Comparison of ENCODE assay signal across 9 cellular contexts in genomic region chr2:16940214-16940613, GRCh38.
"Had no signal": no experiment of that assay in that cellular context is flagged by ENCODE, and none has a peak within 500 bp of the region (broad histone marks: within the 10 kb centered on the region; RNA-seq: fewer than 3 reads in every experiment).

No MANE protein-coding gene starts in this region.

- FAIRE-seq: HTR-8/SVneo, K562 had no signal

- H2AFZ ChIP-seq: GM23248 had no signal

- H3K4me3 Mint-ChIP-seq: HFFc6 had no signal

- H3K27ac ChIP-seq: GM23248 had no signal

- H3K36me3 ChIP-seq: HAP-1 had no signal

- ATAC-seq: HCT116, K562 had no signal

- H3K9ac ChIP-seq: GM23248 had no signal

- H3K4me3 ChIP-seq: GM23248, HAP-1, K562 had no signal

- H3K9me3 ChIP-seq: HAP-1 had no signal

- DNase-seq: GM23248, GOT3, H7, HFFc6, IMR-90 had no signal

- H3K27ac Mint-ChIP-seq: HFFc6 had no signal

- H3K4me1 ChIP-seq: HAP-1 had no signal
